ENCODE assay signal across 8 cellular contexts in genomic region chr5:56480305-56481146, GRCh38.
DNase-seq lines count a peak whose midpoint lies in the region; ATAC-seq and TF ChIP-seq lines count a peak whose summit lies in the region.

No MANE protein-coding gene starts in this region.

- peak overlapping the region; percentile 56 for H3K4me3 ChIP-seq in Caco-2 (ENCODE audit: low read depth, low read length)
- peak overlapping the region; percentile 40 for H3K4me3 ChIP-seq in kidney epithelial cell (ENCODE audit: low read depth, low read length)
- H3K4me3 ChIP-seq in skeletal muscle satellite cell (ENCODE audit: low read length): peak overlapping the region; percentile 77

- peak overlapping the region; percentile 76 for H3K9ac ChIP-seq in skeletal muscle satellite cell (ENCODE audit: low read depth, low read length)

- H3K4me2 ChIP-seq in skeletal muscle satellite cell (ENCODE audit: low read length): peak overlapping the region; percentile 98

- H3K4me1 ChIP-seq in Caco-2: peaks cover 52% of the 10 kb centered on the region
- peaks cover 15% of the 10 kb centered on the region for H3K4me1 ChIP-seq in skeletal muscle satellite cell (ENCODE audit: control insufficient read depth, insufficient read depth, low read length)

- H3K9me3 ChIP-seq in Caco-2: no peaks in the 10 kb centered on the region; the same call in 1 of the 2 replicates
- no peaks in the 10 kb centered on the region for H3K9me3 ChIP-seq in skeletal muscle satellite cell (replicated peaks; ENCODE audit: low read length)

- no TSS peak for BruUV-seq in Caco-2 (replicated peaks; lab: Mats Ljungman, UMichigan)

- POLR2A ChIA-PET in Caco-2 (lab: Charles Lee) (interaction anchor here (0.5 to 1.7 kb wide), 8 partner anchors 13 to 210 kb away, joined by 3 to 8 read pairs (median 4); no protein-coding TSS in a partner anchor), HEK293T (lab: Yijun Ruan, JAX) (interaction anchor here (0.6 kb wide), 1 partner anchor 34 kb away, joined by 3 read pairs; no protein-coding TSS in a partner anchor), T-cell (lab: Charles Lee) (interaction anchor here (0.6 kb wide), 2 partner anchors 119 to 153 kb away, joined by 3 to 16 read pairs; no protein-coding TSS in a partner anchor)

- H3K4me3 Mint-ChIP-seq in Caco-2 (ENCODE audit: unreplicated experiment): peak overlapping the region; percentile 69
- peak overlapping the region; percentile 77 to 93 (median 84) for H3K4me3 Mint-ChIP-seq in T-cell
- peak overlapping the region; percentile 64 for H3K4me3 Mint-ChIP-seq in chondrocyte (ENCODE audit: unreplicated experiment)

- H3K27me3 Mint-ChIP-seq in Caco-2 (ENCODE audit: insufficient read depth, unreplicated experiment) (no peaks in the 10 kb centered on the region), T-cell (no peaks in the 10 kb centered on the region), chondrocyte (ENCODE audit: low read depth) (no peaks in the 10 kb centered on the region)

- H3K36me3 Mint-ChIP-seq in Caco-2 (ENCODE audit: insufficient read depth, unreplicated experiment): peaks cover 6% of the 10 kb centered on the region
- H3K36me3 Mint-ChIP-seq in T-cell: no peaks in the 10 kb centered on the region
- H3K36me3 Mint-ChIP-seq in chondrocyte (ENCODE audit: low read depth): no peaks in the 10 kb centered on the region

- H3K4me1 Mint-ChIP-seq in Caco-2 (ENCODE audit: low read depth, unreplicated experiment) (peaks cover 34% of the 10 kb centered on the region), T-cell (peaks cover 33 to 62% (median 55%) of the 10 kb centered on the region in 3 donors), chondrocyte (ENCODE audit: low read depth) (peaks cover 38% of the 10 kb centered on the region)

- TF ChIP-seq CTCF in Caco-2 (IDR thresholded peaks at IDR 0.05; ENCODE audit: insufficient read depth in 1 of 2, low read depth in 1 of 2, low read length in 1 of 2, severe bottlenecking in 1 of 2, unreplicated experiment in 1 of 2) (no peak), chondrocyte (IDR thresholded peaks at IDR 0.05) (no peak), kidney epithelial cell (IDR thresholded peaks at IDR 0.05; ENCODE audit: insufficient read depth, low read length, poor library complexity, severe bottlenecking) (no peak)

- H3K27ac Mint-ChIP-seq in Caco-2 (ENCODE audit: unreplicated experiment) (peak overlapping the region; percentile 71), T-cell (peak overlapping the region; percentile 96 to 97), chondrocyte (ENCODE audit: unreplicated experiment) (peak overlapping the region; percentile 45)

- intact Hi-C loops in Caco-2 (cut with micrococcal nuclease; ENCODE audit: unreplicated experiment): loop anchor here (1.0 to 10.0 kb wide), 8 partner anchors 26 to 337 kb away; partner anchors contain the start of gene MAP3K1

- DNase-seq in Caco-2 (peak; percentile 73 to 76), HEK293T (ENCODE audit: extremely low spot score) (peak; percentile 32), T-cell (peak in 13 of 34 experiments; percentile 3 to 45 (median 25)), chondrocyte (ENCODE audit: low spot score) (no peak), kidney epithelial cell (ENCODE audit: low read depth) (no peak), NCI-H2196 treated with DMSO at 0.1 percent for 48 hours (lab: John Stamatoyannopoulos, UW; ENCODE audit: unreplicated experiment) (no peak)

- H3K36me3 ChIP-seq in Caco-2 (ENCODE audit: control insufficient read depth, insufficient read depth, low read length): no peaks in the 10 kb centered on the region
- H3K36me3 ChIP-seq in kidney epithelial cell (ENCODE audit: control insufficient read depth, insufficient read depth, low read length): no peaks in the 10 kb centered on the region
- H3K36me3 ChIP-seq in skeletal muscle satellite cell (ENCODE audit: insufficient read depth, low read length): no peaks in the 10 kb centered on the region

- H3K27me3 ChIP-seq in Caco-2 (replicated peaks; ENCODE audit: control insufficient read depth, insufficient read depth, low read length) (no peaks in the 10 kb centered on the region), kidney epithelial cell (ENCODE audit: control insufficient read depth, insufficient read depth, low read length) (no peaks in the 10 kb centered on the region), skeletal muscle satellite cell (ENCODE audit: control insufficient read depth, insufficient read depth, low read length) (peaks cover 15% of the 10 kb centered on the region)

- ATAC-seq in T-cell (replicated peaks in 1 of 4) (peak; percentile 36 to 42 (median 39)), GM18907 (IDR thresholded peaks at IDR 0.05; ENCODE audit: unreplicated experiment) (no peak)

- CTCF ChIA-PET in Caco-2 (lab: Charles Lee): interaction anchor here (0.9 to 3.1 kb wide), 3 partner anchors 78 to 345 kb away, joined by 3 to 12 read pairs (median 3); no protein-coding TSS in a partner anchor
- CTCF ChIA-PET in HEK293T (lab: Yijun Ruan, JAX): interaction anchor here (1.8 kb wide), 1 partner anchor 11 kb away, joined by 9 read pairs; no protein-coding TSS in a partner anchor
- CTCF ChIA-PET in T-cell (lab: Charles Lee): interaction anchor here in 1 of 2 donors (0.6 to 1.6 kb wide), 4 partner anchors 45 to 544 kb away, joined by 3 to 11 read pairs (median 5); no protein-coding TSS in a partner anchor

- H3K9me3 Mint-ChIP-seq in Caco-2 (ENCODE audit: unreplicated experiment) (no peaks in the 10 kb centered on the region), T-cell (no peaks in the 10 kb centered on the region), chondrocyte (ENCODE audit: low read depth) (no peaks in the 10 kb centered on the region)

TF ChIP-seq in HEK293T, 16 proteins besides CTCF, POLR2A, EP300 and RAD21:
- no peak for TF ChIP-seq FOXK2 (IDR thresholded peaks at IDR 0.05)
- no peak for TF ChIP-seq TARDBP (IDR thresholded peaks at IDR 0.05)
- no peak for TF ChIP-seq NFRKB (IDR thresholded peaks at IDR 0.05)
- no peak for TF ChIP-seq FOXA1 (IDR thresholded peaks at IDR 0.05)
- TF ChIP-seq LEF1 (IDR thresholded peaks at IDR 0.05; ENCODE audit: borderline replicate concordance): no peak
- TF ChIP-seq ARNT (IDR thresholded peaks at IDR 0.05): no peak
- no peak for TF ChIP-seq L3MBTL2 (conservative IDR thresholded peaks at IDR 0.05)

Comparison
In these comparisons a context has a peak if more than half of its experiments do, and no peak if none do; other contexts are left out.
1. DNase-seq: peak in Caco-2 (2 of 2) and HEK293T (single experiment); none in chondrocyte (single experiment), kidney epithelial cell (single experiment) and NCI-H2196 treated with DMSO at 0.1 percent for 48 hours (single experiment).
2. H3K27ac Mint-ChIP-seq: peak in every context shown above with its lines; median percentile 96 in T-cell; 71 in Caco-2; 45 in chondrocyte.
3. Peak in every context shown above with its lines, with median percentiles within 50 percentile points of each other: H3K4me3 ChIP-seq and H3K4me3 Mint-ChIP-seq.